33 cellular contexts compared by ENCODE assay signal in genomic region chr2:72132981-72133720, GRCh38. TPM values are rescaled to one million over a fixed set of nuclear protein-coding genes. Genes with fewer than 3 reads are reported as not detected.
A peak's percentile ranks its signal among the peaks of the same experiment; 100 is the strongest.
DNase-seq lines count a peak whose midpoint lies in the region; ATAC-seq, FAIRE-seq and TF ChIP-seq lines count a peak whose summit lies in the region.
"Had no signal": no experiment of that assay in that cellular context is flagged by ENCODE, and none has a peak within 500 bp of the region (broad histone marks: within the 10 kb centered on the region; RNA-seq: fewer than 3 reads in every experiment).

No MANE protein-coding gene starts in this region.

- H3K27ac ChIP-seq in HEK293 (ENCODE audit: extremely low read depth, low read depth, low read length) (no peak overlapping the region), kidney (ENCODE audit: low read depth in 2 of 2, low read length in 2 of 2) (no peak overlapping the region), spleen (no peak overlapping the region)
- H3K27ac ChIP-seq: C4-2B, esophagus squamous epithelium, foreskin keratinocyte, ovary, PC-9, skin epidermis, thoracic aorta had no signal

- H3K27ac Mint-ChIP-seq in CD14-positive monocyte, result no peak overlapping the region
- H3K27ac Mint-ChIP-seq: activated CD4-positive, alpha-beta T cell treated with anti-CD3 and anti-CD28 coated beads, Interleukin-2, amount 10 ng/mL, durations not matched to agents 7 days and 5 days; activated naive CD8-positive, alpha-beta T cell treated with anti-CD3 and anti-CD28 coated beads, Interleukin-2, amount 50 U/mL, for 24 hours; naive thymus-derived CD8-positive, alpha-beta T cell; stimulated activated naive CD8-positive, alpha-beta T cell treated with anti-CD3 and anti-CD28 coated beads, Interleukin-15, Interleukin-2, amounts not matched to agents 100 ng/mL and 50 ng/mL, for 24 hours; T-helper 2 cell treated with Interferon-gamma antibody and Interleukin-4, amounts not matched to agents 5 μg/mL and 100 μg/mL, for 36 hours had no signal

- 86 to 96% (median 94%) methylated on average over 11 to 29 of the region's 29 CpGs for WGBS in spleen, 5 donors

- CTCF ChIA-PET in HEK293 (lab: Yijun Ruan, JAX), result interaction anchor here (0.7 kb wide), 1 partner anchor 9 kb away, joined by 4 read pairs; no protein-coding TSS in a partner anchor

- H3K36me3 Mint-ChIP-seq in CD14-positive monocyte, result no peaks in the 10 kb centered on the region
- H3K36me3 Mint-ChIP-seq: naive thymus-derived CD8-positive, alpha-beta T cell had no signal

- H3K4me3 Mint-ChIP-seq in CD14-positive monocyte, result no peak overlapping the region
- H3K4me3 Mint-ChIP-seq: activated CD4-positive, alpha-beta T cell treated with anti-CD3 and anti-CD28 coated beads, Interleukin-2, amount 10 ng/mL, durations not matched to agents 7 days and 5 days; activated naive CD8-positive, alpha-beta T cell treated with anti-CD3 and anti-CD28 coated beads, Interleukin-2, amount 50 U/mL, for 24 hours; naive thymus-derived CD8-positive, alpha-beta T cell; stimulated activated naive CD8-positive, alpha-beta T cell treated with anti-CD3 and anti-CD28 coated beads, Interleukin-15, Interleukin-2, amounts not matched to agents 100 ng/mL and 50 ng/mL, for 24 hours; T-helper 2 cell treated with Interferon-gamma antibody and Interleukin-4, amounts not matched to agents 5 μg/mL and 100 μg/mL, for 36 hours had no signal

- H3K27me3 ChIP-seq in spleen (replicated peaks in 1 of 7), result peaks cover 0 to 23% (median 0%) of the 10 kb centered on the region in 7 donors
- H3K27me3 ChIP-seq: foreskin keratinocyte, ovary had no signal

- TF ChIP-seq POLR2A in spleen (IDR thresholded peaks at IDR 0.05), result no peak

- no peaks in the 10 kb centered on the region for H3K4me1 Mint-ChIP-seq in CD14-positive monocyte
- H3K4me1 Mint-ChIP-seq: activated naive CD8-positive, alpha-beta T cell treated with anti-CD3 and anti-CD28 coated beads, Interleukin-2, amount 50 U/mL, for 24 hours had no signal

- peaks cover 11 to 18% (median 11%) of the 10 kb centered on the region in 3 donors for H3K27me3 Mint-ChIP-seq in CD14-positive monocyte (ENCODE audit: low read depth in 3 of 3)
- H3K27me3 Mint-ChIP-seq: stimulated activated naive CD8-positive, alpha-beta T cell treated with anti-CD3 and anti-CD28 coated beads, Interleukin-15, Interleukin-2, amounts not matched to agents 100 ng/mL and 50 ng/mL, for 24 hours had no signal

- no peak for FAIRE-seq in kidney (lab: Jason Lieb, UNC)
- FAIRE-seq: endometrium, keratinocyte had no signal

- DNase-seq in CD14-positive monocyte (ENCODE audit: low spot score), result peak; percentile 41
- DNase-seq in kidney, result peak; percentile 61
- DNase-seq in spleen, result peak; percentile 73
- DNase-seq in GM10266 (ENCODE audit: extremely low spot score), result no peak
- DNase-seq in SHP77 treated with DMSO at 0.1 percent for 48 hours (lab: John Stamatoyannopoulos, UW), result no peak
- DNase-seq: activated CD4-positive, alpha-beta T cell treated with anti-CD3 and anti-CD28 coated beads, Interleukin-2, amount 10 ng/mL, durations not matched to agents 7 days and 5 days; activated gamma-delta T cell treated with Interleukin-2 at 50 U/mL for 16 hours; activated naive CD8-positive, alpha-beta T cell treated with anti-CD3 and anti-CD28 coated beads, Interleukin-2, amount 50 U/mL, for 24 hours; central memory CD4-positive, alpha-beta T cell; dermis blood vessel endothelial cell; esophagus squamous epithelium; foreskin keratinocyte; Karpas-422; NCI-H1417; NCI-H226; NCI-H69; PC-9; Right ventricle myocardium superior had no signal

- peaks cover 0 to 2% (median 0%) of the 10 kb centered on the region in 7 donors for H3K9me3 Mint-ChIP-seq in CD14-positive monocyte
- H3K9me3 Mint-ChIP-seq: activated CD4-positive, alpha-beta T cell treated with anti-CD3 and anti-CD28 coated beads, Interleukin-2, amount 10 ng/mL, durations not matched to agents 7 days and 5 days; activated naive CD8-positive, alpha-beta T cell treated with anti-CD3 and anti-CD28 coated beads, Interleukin-2, amount 50 U/mL, for 24 hours; stimulated activated naive CD8-positive, alpha-beta T cell treated with anti-CD3 and anti-CD28 coated beads, Interleukin-15, Interleukin-2, amounts not matched to agents 100 ng/mL and 50 ng/mL, for 24 hours; T-helper 2 cell treated with Interferon-gamma antibody and Interleukin-4, amounts not matched to agents 5 μg/mL and 100 μg/mL, for 36 hours had no signal

- no peak overlapping the region for H3K4me3 ChIP-seq in HEK293 (ENCODE audit: low read depth, low read length)
- no peak overlapping the region for H3K4me3 ChIP-seq in kidney (ENCODE audit: low read length in 2 of 2)
- no peak overlapping the region for H3K4me3 ChIP-seq in spleen
- H3K4me3 ChIP-seq: esophagus squamous epithelium, ovary, PC-9, skin epidermis, thoracic aorta had no signal

- H3K9ac ChIP-seq in kidney (ENCODE audit: low read length in 2 of 2), result no peak overlapping the region

- POLR2A ChIA-PET in HEK293 (lab: Yijun Ruan, JAX), result interaction anchor here (0.5 kb wide), 1 partner anchor 10 kb away, joined by 5 read pairs; no protein-coding TSS in a partner anchor

- no peaks in the 10 kb centered on the region for H3K9me3 ChIP-seq in HEK293 (ENCODE audit: control insufficient read depth, insufficient read depth, low read depth, low read length)
- no peaks in the 10 kb centered on the region for H3K9me3 ChIP-seq in kidney (ENCODE audit: control insufficient read depth in 1 of 2, low read length in 2 of 2)
- no peaks in the 10 kb centered on the region for H3K9me3 ChIP-seq in spleen
- H3K9me3 ChIP-seq: Caco-2, esophagus squamous epithelium, ovary, thoracic aorta had no signal

- H3K4me1 ChIP-seq in HEK293 (ENCODE audit: control insufficient read depth, insufficient read depth, low read length) (no peaks in the 10 kb centered on the region), kidney (ENCODE audit: control insufficient read depth in 1 of 2, insufficient read depth in 1 of 2, low read depth in 1 of 2, low read length in 2 of 2) (no peaks in the 10 kb centered on the region), spleen (peaks cover 0 to 12% (median 9%) of the 10 kb centered on the region in 6 donors)

- ATAC-seq in esophagus mucosa, result no peak
- ATAC-seq: activated naive CD8-positive, alpha-beta T cell treated with anti-CD3 and anti-CD28 coated beads, Interleukin-2, amount 50 U/mL, for 24 hours; foreskin keratinocyte; HCT116; naive thymus-derived CD8-positive, alpha-beta T cell had no signal

- no peak for TF ChIP-seq CTCF in CD14-positive monocyte (IDR thresholded peaks at IDR 0.05)
- TF ChIP-seq CTCF in HEK293 (tag by site-specific recombination; IDR thresholded peaks at IDR 0.05), result no peak
- TF ChIP-seq CTCF in kidney (IDR thresholded peaks at IDR 0.05; ENCODE audit: borderline replicate concordance, extremely low read depth, insufficient read depth), result no peak
- TF ChIP-seq CTCF in spleen (IDR thresholded peaks at IDR 0.05 in 8 of 11, conservative IDR thresholded peaks at IDR 0.05 in 3 of 11), result no peak
- no peak for TF ChIP-seq CTCF in GM10266 (IDR thresholded peaks at IDR 0.05; ENCODE audit: control insufficient read depth, insufficient read depth, low read depth, missing control alignments)

- intact Hi-C loops in CD14-positive monocyte (cut with micrococcal nuclease), result no loop called here
- intact Hi-C loops in kidney (cut with DNase I), result no loop called here
- intact Hi-C loops in spleen (cut with DNase I; ENCODE audit: low total_unique reads), result no loop called here

- H3K36me3 ChIP-seq in HEK293 (ENCODE audit: control insufficient read depth in 2 of 2, insufficient read depth in 1 of 2, low read length in 2 of 2) (peaks cover 0 to 31% of the 10 kb centered on the region in 2 experiments; a peak in 1 of 3 replicates), kidney (ENCODE audit: control insufficient read depth in 1 of 2, insufficient read depth in 2 of 2, low read length in 2 of 2) (no peaks in the 10 kb centered on the region), spleen (no peaks in the 10 kb centered on the region)
- H3K36me3 ChIP-seq: ovary, thoracic aorta had no signal

TF ChIP-seq in HEK293, 187 proteins besides CTCF, POLR2A, EP300 and RAD21 (continues in another document):
- TF ChIP-seq ZNF510 (tag by site-specific recombination; IDR thresholded peaks at IDR 0.05; ENCODE audit: insufficient replicate concordance), result no peak
- TF ChIP-seq, protein P1, sequence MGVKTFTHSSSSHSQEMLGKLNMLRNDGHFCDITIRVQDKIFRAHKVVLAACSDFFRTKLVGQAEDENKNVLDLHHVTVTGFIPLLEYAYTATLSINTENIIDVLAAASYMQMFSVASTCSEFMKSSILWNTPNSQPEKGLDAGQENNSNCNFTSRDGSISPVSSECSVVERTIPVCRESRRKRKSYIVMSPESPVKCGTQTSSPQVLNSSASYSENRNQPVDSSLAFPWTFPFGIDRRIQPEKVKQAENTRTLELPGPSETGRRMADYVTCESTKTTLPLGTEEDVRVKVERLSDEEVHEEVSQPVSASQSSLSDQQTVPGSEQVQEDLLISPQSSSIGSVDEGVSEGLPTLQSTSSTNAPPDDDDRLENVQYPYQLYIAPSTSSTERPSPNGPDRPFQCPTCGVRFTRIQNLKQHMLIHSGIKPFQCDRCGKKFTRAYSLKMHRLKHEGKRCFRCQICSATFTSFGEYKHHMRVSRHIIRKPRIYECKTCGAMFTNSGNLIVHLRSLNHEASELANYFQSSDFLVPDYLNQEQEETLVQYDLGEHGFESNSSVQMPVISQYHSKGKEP (tag by site-specific recombination; IDR thresholded peaks at IDR 0.05), result no peak

RNA-seq across cellular contexts. Expression of gene CYP26B1, which starts 14.5 kb away (rescaled TPM):
- not detected for polyA plus RNA-seq in CD14-positive monocyte
- 2.5 TPM for total RNA-seq in kidney
- 3.1 TPM for polyA plus RNA-seq in kidney (ENCODE audit: insufficient read depth, low read depth, low replicate concordance)
- 10 to 100 TPM in 3 of 7 donors, 1 to 10 TPM in 4; 2.3 to 11.4 (median 6.7) TPM for total RNA-seq in spleen
- 1 to 10 TPM in 2 of 3 donors, under 1 TPM in 1; 0.87 to 2.1 (median 1.5) TPM for polyA plus RNA-seq in spleen
- total RNA-seq in esophagus mucosa, result 1.9 TPM
- total RNA-seq: activated CD4-positive, alpha-beta T cell treated with anti-CD3 and anti-CD28 coated beads, Interleukin-2, amount 10 ng/mL, durations not matched to agents 7 days and 5 days; activated CD8-positive, alpha-beta memory T cell treated with anti-CD3 and anti-CD28 coated beads for 36 hours; G401; naive thymus-derived CD8-positive, alpha-beta T cell had no signal
- polyA plus RNA-seq: naive thymus-derived CD8-positive, alpha-beta T cell had no signal

Comparison
In these comparisons a context has a peak if more than half of its experiments do, and no peak if none do; other contexts are left out.
1. DNase-seq: peak in CD14-positive monocyte (single experiment), kidney (single experiment) and spleen (single experiment); none in GM10266 (single experiment) and SHP77 treated with DMSO at 0.1 percent for 48 hours (single experiment).